ENCODE assay signal across 1 cellular context in genomic region chr11:2929880-2930704, GRCh38.
A peak's percentile ranks its signal among the peaks of the same experiment; 100 is the strongest.
TF ChIP-seq lines count a peak whose summit lies in the region.

No MANE protein-coding gene starts in this region.

TF ChIP-seq in HEK293, 187 proteins besides CTCF, POLR2A, EP300 and RAD21 (continued from another document and continues in another):
- TF ChIP-seq TSHZ1 (tag by site-specific recombination; IDR thresholded peaks at IDR 0.05; ENCODE audit: borderline replicate concordance), result no peak
- no peak for TF ChIP-seq AEBP2 (tag by site-specific recombination; IDR thresholded peaks at IDR 0.05; ENCODE audit: borderline replicate concordance)
- TF ChIP-seq ZSCAN23 (tag by site-specific recombination; IDR thresholded peaks at IDR 0.05), result no peak
- no peak for TF ChIP-seq ZNF449 (tag by site-specific recombination; IDR thresholded peaks at IDR 0.05)
- no peak for TF ChIP-seq ZNF23 (tag by site-specific recombination; IDR thresholded peaks at IDR 0.05; ENCODE audit: borderline replicate concordance)
- no peak for TF ChIP-seq ZSCAN4 (tag by site-specific recombination; IDR thresholded peaks at IDR 0.05)
- no peak for TF ChIP-seq ZNF610 (tag by site-specific recombination; IDR thresholded peaks at IDR 0.05; ENCODE audit: borderline replicate concordance)
- TF ChIP-seq ZNF544 (tag by site-specific recombination; IDR thresholded peaks at IDR 0.05), result no peak
- TF ChIP-seq ZNF768 (tag by site-specific recombination; IDR thresholded peaks at IDR 0.05), result no peak
- TF ChIP-seq REST (tag by site-specific recombination; IDR thresholded peaks at IDR 0.05), result no peak
- no peak; the same call in 1 of the 2 replicates for TF ChIP-seq ZNF391 (tag by site-specific recombination; IDR thresholded peaks at IDR 0.05; ENCODE audit: borderline replicate concordance, low read depth)
- no peak for TF ChIP-seq ZNF701 (tag by site-specific recombination; IDR thresholded peaks at IDR 0.05)
- no peak for TF ChIP-seq ZNF16 (tag by site-specific recombination; IDR thresholded peaks at IDR 0.05; ENCODE audit: low read depth)
- TF ChIP-seq ZNF18 (tag by site-specific recombination; IDR thresholded peaks at IDR 0.05), result no peak
- TF ChIP-seq ZNF140 (tag by site-specific recombination; IDR thresholded peaks at IDR 0.05), result no peak
- 0 out of 2 replicates have a peak, but pooled peaks have one; percentile 30 for TF ChIP-seq ZNF629 (tag by site-specific recombination; IDR thresholded peaks at IDR 0.05)
- TF ChIP-seq ZNF214 (tag by site-specific recombination; IDR thresholded peaks at IDR 0.05; ENCODE audit: borderline replicate concordance), result no peak
- no peak for TF ChIP-seq ZNF791 (tag by site-specific recombination; IDR thresholded peaks at IDR 0.05)
- no peak for TF ChIP-seq ZNF473 (tag by site-specific recombination; IDR thresholded peaks at IDR 0.05)
- TF ChIP-seq ZNF558 (tag by site-specific recombination; IDR thresholded peaks at IDR 0.05), result no peak
- TF ChIP-seq ZNF792 (tag by site-specific recombination; IDR thresholded peaks at IDR 0.05), result no peak
- peak; percentile 35; the same call in 1 of the 2 replicates for TF ChIP-seq ZBTB7A (tag by site-specific recombination; IDR thresholded peaks at IDR 0.05; ENCODE audit: low read depth)
- TF ChIP-seq ZNF501 (tag by site-specific recombination; IDR thresholded peaks at IDR 0.05), result no peak
- TF ChIP-seq ZNF518A (tag by site-specific recombination; conservative IDR thresholded peaks at IDR 0.05; ENCODE audit: low read depth), result no peak
- TF ChIP-seq KLF8 (tag by site-specific recombination; IDR thresholded peaks at IDR 0.05), result peak; percentile 23
- TF ChIP-seq ZEB2 (tag by site-specific recombination; IDR thresholded peaks at IDR 0.05), result peak; percentile 73
- TF ChIP-seq ZNF366 (tag by site-specific recombination; conservative IDR thresholded peaks at IDR 0.05), result no peak
- TF ChIP-seq ZNF660 (tag by site-specific recombination; IDR thresholded peaks at IDR 0.05), result peak; percentile 41; the same call in 1 of the 2 replicates
- TF ChIP-seq ZBTB10 (tag by site-specific recombination; IDR thresholded peaks at IDR 0.05), result peak; percentile 74
- peak; percentile 57 for TF ChIP-seq ZFP3 (tag by site-specific recombination; IDR thresholded peaks at IDR 0.05; ENCODE audit: low read depth)
- no peak for TF ChIP-seq ZNF112 (tag by site-specific recombination; IDR thresholded peaks at IDR 0.05)
- TF ChIP-seq ZNF654 (tag by site-specific recombination; IDR thresholded peaks at IDR 0.05; ENCODE audit: low read depth), result no peak
- TF ChIP-seq ZNF626 (tag by site-specific recombination; IDR thresholded peaks at IDR 0.05), result no peak
- TF ChIP-seq ZNF529 (tag by site-specific recombination; IDR thresholded peaks at IDR 0.05; ENCODE audit: insufficient replicate concordance), result no peak
- 0 out of 2 replicates have a peak, but pooled peaks have one; percentile 32 for TF ChIP-seq PRDM1 (tag by site-specific recombination; IDR thresholded peaks at IDR 0.05)
- TF ChIP-seq ZNF776 (tag by site-specific recombination; IDR thresholded peaks at IDR 0.05; ENCODE audit: borderline replicate concordance), result no peak
- no peak for TF ChIP-seq ZNF555 (tag by site-specific recombination; conservative IDR thresholded peaks at IDR 0.05)
- no peak for TF ChIP-seq ZNF266 (tag by site-specific recombination; IDR thresholded peaks at IDR 0.05; ENCODE audit: low read depth)
- TF ChIP-seq ZNF600 (tag by site-specific recombination; IDR thresholded peaks at IDR 0.05), result no peak
- TF ChIP-seq ZNF658 (tag by site-specific recombination; IDR thresholded peaks at IDR 0.05), result no peak
- peak; percentile 29; the same call in 1 of the 2 replicates for TF ChIP-seq ZNF324 (tag by site-specific recombination; IDR thresholded peaks at IDR 0.05)
